ENCODE assay signal across 9 cellular contexts in genomic region chr12:29088611-29089219, GRCh38.
DNase-seq lines count a peak whose midpoint lies in the region; ATAC-seq and TF ChIP-seq lines count a peak whose summit lies in the region.
"Had no signal": no experiment of that assay in that cellular context is flagged by ENCODE, and none has a peak within 500 bp of the region (broad histone marks: within the 10 kb centered on the region; RNA-seq: fewer than 3 reads in every experiment).

No MANE protein-coding gene starts in this region.

- peaks cover 7% of the 10 kb centered on the region for H3K4me1 ChIP-seq in Loucy (ENCODE audit: insufficient read depth, low read length, poor library complexity, severe bottlenecking)
- no peaks in the 10 kb centered on the region for H3K4me1 ChIP-seq in left lung

- H3K4me3 Mint-ChIP-seq in stimulated activated naive B cell treated with anti-CD40 and anti-IgM and Interleukin-4, amounts not matched to agents 10 μg/mL and 1 μg/mL and 100 μg/mL, for 72 hours: no peak overlapping the region
- H3K4me3 Mint-ChIP-seq: T-helper 1 cell treated with Interleukin-12 subunit alpha and Interleukin-12 subunit beta and Interleukin-4 antibody, amounts not matched to agents 30 μg/mL and 1 μg/mL, for 36 hours had no signal

- no peak overlapping the region for H3K9ac ChIP-seq in Loucy (ENCODE audit: low read depth, low read length, poor library complexity, severe bottlenecking)

- ATAC-seq in left lung (no peak), GM21423 (IDR thresholded peaks at IDR 0.05; ENCODE audit: unreplicated experiment) (no peak)
- no peak for ATAC-seq in stimulated activated naive B cell treated with anti-CD40 and anti-IgM and Interleukin-4, amounts not matched to agents 10 μg/mL and 1 μg/mL and 100 μg/mL, for 72 hours (replicated peaks)

- H4K20me1 ChIP-seq in Loucy (ENCODE audit: insufficient read depth, low read length, poor library complexity, severe bottlenecking): no peaks in the 10 kb centered on the region

- no peak overlapping the region for H2AFZ ChIP-seq in Loucy (ENCODE audit: low read length)

- H3K36me3 ChIP-seq in Loucy (ENCODE audit: insufficient read depth, low read length) (no peaks in the 10 kb centered on the region), WERI-Rb-1 (no peaks in the 10 kb centered on the region), left lung (no peaks in the 10 kb centered on the region)

- no peaks in the 10 kb centered on the region for H3K79me2 ChIP-seq in Loucy (ENCODE audit: insufficient read depth, low read length)

- peaks cover 0 to 4% of the 10 kb centered on the region in 2 donors for H3K9me3 Mint-ChIP-seq in stimulated activated naive B cell treated with anti-CD40 and anti-IgM and Interleukin-4, amounts not matched to agents 10 μg/mL and 1 μg/mL and 100 μg/mL, for 72 hours

- H3K9me3 ChIP-seq in Loucy (ENCODE audit: insufficient read depth, low read depth, low read length): no peaks in the 10 kb centered on the region; the same call in 1 of the 2 replicates
- no peaks in the 10 kb centered on the region for H3K9me3 ChIP-seq in WERI-Rb-1 (ENCODE audit: severe bottlenecking)
- H3K9me3 ChIP-seq in left lung: peaks cover 0 to 7% of the 10 kb centered on the region in 2 donors

- no peaks in the 10 kb centered on the region for H3F3A ChIP-seq in Loucy (ENCODE audit: low read depth)

- H3K27ac ChIP-seq in WERI-Rb-1: no peak overlapping the region
- no peak overlapping the region for H3K27ac ChIP-seq in left lung
- H3K27ac ChIP-seq in substantia nigra (ENCODE audit: low read depth, low read length, poor library complexity, severe bottlenecking): no peak overlapping the region

- DNase-seq in DMS53 (lab: John Stamatoyannopoulos, UW) (peak; percentile 76), WERI-Rb-1 (no peak), left lung (no peak), cerebellar nuclear complex (lab: John Stamatoyannopoulos, UW) (no peak), substantia nigra (lab: John Stamatoyannopoulos, UW) (no peak)
- DNase-seq in stimulated activated naive B cell treated with anti-CD40 and anti-IgM and Interleukin-4, amounts not matched to agents 10 μg/mL and 1 μg/mL and 100 μg/mL, for 72 hours: no peak

- H3K27me3 Mint-ChIP-seq in stimulated activated naive B cell treated with anti-CD40 and anti-IgM and Interleukin-4, amounts not matched to agents 10 μg/mL and 1 μg/mL and 100 μg/mL, for 72 hours: no peaks in the 10 kb centered on the region

- TF ChIP-seq CTCF in Loucy (conservative IDR thresholded peaks at IDR 0.05; ENCODE audit: low read length) (peak; percentile 80), WERI-Rb-1 (IDR thresholded peaks at IDR 0.05; ENCODE audit: low read depth, low read length) (0 out of 2 replicates have a peak, but pooled peaks have one; percentile 2), left lung (IDR thresholded peaks at IDR 0.05) (peak; percentile 27 to 48)

- H3K36me3 Mint-ChIP-seq in stimulated activated naive B cell treated with anti-CD40 and anti-IgM and Interleukin-4, amounts not matched to agents 10 μg/mL and 1 μg/mL and 100 μg/mL, for 72 hours: no peaks in the 10 kb centered on the region

- no peaks in the 10 kb centered on the region for H3K9me2 ChIP-seq in Loucy (replicated peaks; ENCODE audit: low read depth, low read length)

- H3K4me3 ChIP-seq in Loucy (ENCODE audit: low read length, poor library complexity, severe bottlenecking) (no peak overlapping the region), WERI-Rb-1 (ENCODE audit: low read depth, low read length) (no peak overlapping the region), left lung (no peak overlapping the region)

- H3K4me2 ChIP-seq in Loucy (ENCODE audit: low read depth, low read length, poor library complexity, severe bottlenecking): no peak overlapping the region

- no peaks in the 10 kb centered on the region for H3K4me1 Mint-ChIP-seq in stimulated activated naive B cell treated with anti-CD40 and anti-IgM and Interleukin-4, amounts not matched to agents 10 μg/mL and 1 μg/mL and 100 μg/mL, for 72 hours

- intact Hi-C loops in left lung (cut with DNase I): loop anchor here in 1 of 2 donors (5.0 kb wide), 1 partner anchor 229 kb away; no protein-coding TSS in a partner anchor

- no peak overlapping the region for H3K27ac Mint-ChIP-seq in stimulated activated naive B cell treated with anti-CD40 and anti-IgM and Interleukin-4, amounts not matched to agents 10 μg/mL and 1 μg/mL and 100 μg/mL, for 72 hours
- H3K27ac Mint-ChIP-seq: T-helper 1 cell treated with Interleukin-12 subunit alpha and Interleukin-12 subunit beta and Interleukin-4 antibody, amounts not matched to agents 30 μg/mL and 1 μg/mL, for 36 hours had no signal

- H3K27me3 ChIP-seq in Loucy (ENCODE audit: insufficient read depth, low read length, poor library complexity, severe bottlenecking) (no peaks in the 10 kb centered on the region), WERI-Rb-1 (ENCODE audit: insufficient read depth, low read depth, severe bottlenecking) (no peaks in the 10 kb centered on the region), left lung (no peaks in the 10 kb centered on the region)

Comparison
In these comparisons a context has a peak if more than half of its experiments do, and no peak if none do; other contexts are left out.
1. CTCF ChIP-seq: peak in every context shown above with its lines; median percentile 80 in Loucy; 38 in left lung; 2 in WERI-Rb-1.